ENCODE assay signal across 9 cellular contexts in genomic region chr4:3304831-3305609, GRCh38. TPM values are rescaled to one million over a fixed set of nuclear protein-coding genes. Genes with fewer than 3 reads are reported as not detected.
DNase-seq lines count a peak whose midpoint lies in the region; ATAC-seq and TF ChIP-seq lines count a peak whose summit lies in the region.
"Had no signal": no experiment of that assay in that cellular context is flagged by ENCODE, and none has a peak within 500 bp of the region (broad histone marks: within the 10 kb centered on the region; RNA-seq: fewer than 3 reads in every experiment).

No MANE protein-coding gene starts in this region.

- peak overlapping the region; percentile 50 for H3K27ac ChIP-seq in SJCRH30
- H3K27ac ChIP-seq in foreskin keratinocyte = no peak overlapping the region
- H3K27ac ChIP-seq in ovary = no peak overlapping the region

- TF ChIP-seq CTCF in foreskin keratinocyte (conservative IDR thresholded peaks at IDR 0.05) (no peak), ovary (IDR thresholded peaks at IDR 0.05) (no peak)

- no peaks in the 10 kb centered on the region for H3K9me3 ChIP-seq in SJCRH30 (replicated peaks)
- no peaks in the 10 kb centered on the region for H3K9me3 ChIP-seq in ovary

- ATAC-seq in foreskin keratinocyte (peak; percentile 43), GM21786 (IDR thresholded peaks at IDR 0.05; ENCODE audit: unreplicated experiment) (no peak), GM21515 (IDR thresholded peaks at IDR 0.05; ENCODE audit: unreplicated experiment) (no peak), HG03439 (IDR thresholded peaks at IDR 0.05; ENCODE audit: unreplicated experiment) (no peak)

- H3K36me3 ChIP-seq in SJCRH30 = no peaks in the 10 kb centered on the region
- no peaks in the 10 kb centered on the region for H3K36me3 ChIP-seq in ovary

- intact Hi-C loops in ovary (cut with DNase I) = no loop called here

- H3K4me1 ChIP-seq in SJCRH30 = peaks cover 26% of the 10 kb centered on the region
- no peaks in the 10 kb centered on the region for H3K4me1 ChIP-seq in foreskin keratinocyte
- peaks cover 20% of the 10 kb centered on the region for H3K4me1 ChIP-seq in ovary (ENCODE audit: insufficient read depth)

- no peak for TF ChIP-seq POLR2A in ovary (IDR thresholded peaks at IDR 0.05)

- WGBS in ovary, 3 donors = 36 to 39% (median 38%) methylated on average over 25 of the region's 25 CpGs

- H3K27me3 ChIP-seq in SJCRH30 (no peaks in the 10 kb centered on the region), foreskin keratinocyte (peaks cover 33% of the 10 kb centered on the region), ovary (no peaks in the 10 kb centered on the region)

- TF ChIP-seq EP300 in ovary (IDR thresholded peaks at IDR 0.05) = no peak

- in situ Hi-C loops in G401 (cut with HindIII; ENCODE audit: low sequenced_read_pairs) = no loop called here

- H3K4me3 ChIP-seq in SJCRH30 = no peak overlapping the region
- no peak overlapping the region for H3K4me3 ChIP-seq in ovary

- peak; percentile 73 for DNase-seq in G401 (ENCODE audit: low spot score)
- no peak for DNase-seq in SJCRH30
- no peak for DNase-seq in foreskin keratinocyte
- DNase-seq in ovary = peak; percentile 66 to 82 (median 72)
- DNase-seq in stimulated activated CD4-positive, alpha-beta T cell treated with anti-CD3 and anti-CD28 coated beads, Interleukin-15, amount 100 ng/mL, for 24 hours = no peak
- DNase-seq: NCI-H1694 treated with DMSO at 0.1 percent for 48 hours had no signal

RNA-seq across cellular contexts. Expression of gene RGS12, which starts 12.2 kb away (rescaled TPM):
- total RNA-seq in G401 (2014; rRNA removed; shearing (Covaris generic)) = 12.3 and 14.4 TPM in 2 replicates
- 26.3 and 34.0 TPM in 2 replicates for total RNA-seq in SJCRH30 (2014; rRNA removed; shearing (Covaris generic))
- total RNA-seq in foreskin keratinocyte (26.7 and 39.4 TPM in 2 replicates), ovary (10 to 100 TPM; 15.3 to 50.7 (median 42.1) TPM)
- polyA plus RNA-seq in foreskin keratinocyte (17.1 and 22.1 TPM in 2 replicates), ovary (10 to 100 TPM; 11.4 to 29.0 TPM)

RNA-seq across cellular contexts. Expression of gene MSANTD1, which starts 56.1 kb away (rescaled TPM):
- 0.20 TPM in 1 of 2 replicates, not detected in the other for total RNA-seq in G401 (2014; rRNA removed; shearing (Covaris generic))
- total RNA-seq in SJCRH30 (2014; rRNA removed; shearing (Covaris generic)) = 0.04 and 0.08 TPM in 2 replicates
- total RNA-seq in foreskin keratinocyte (0.07 TPM in 2 replicates), ovary (1 to 10 TPM in 3 of 7 donors, under 1 TPM in 4; 0.61 to 1.4 (median 0.98) TPM)
- polyA plus RNA-seq in foreskin keratinocyte (0.02 and 0.04 TPM in 2 replicates), ovary (under 1 TPM; 0.15 to 0.24 TPM)

Comparison
In these comparisons a context has a peak if more than half of its experiments do, and no peak if none do; other contexts are left out.
1. DNase-seq: peak in G401 (single experiment) and ovary (5 of 5); none in SJCRH30 (0 of 2), foreskin keratinocyte (0 of 2) and stimulated activated CD4-positive, alpha-beta T cell treated with anti-CD3 and anti-CD28 coated beads, Interleukin-15, amount 100 ng/mL, for 24 hours (single experiment).